ENCODE assay signal across 19 cellular contexts in the genomic region with DNA sequence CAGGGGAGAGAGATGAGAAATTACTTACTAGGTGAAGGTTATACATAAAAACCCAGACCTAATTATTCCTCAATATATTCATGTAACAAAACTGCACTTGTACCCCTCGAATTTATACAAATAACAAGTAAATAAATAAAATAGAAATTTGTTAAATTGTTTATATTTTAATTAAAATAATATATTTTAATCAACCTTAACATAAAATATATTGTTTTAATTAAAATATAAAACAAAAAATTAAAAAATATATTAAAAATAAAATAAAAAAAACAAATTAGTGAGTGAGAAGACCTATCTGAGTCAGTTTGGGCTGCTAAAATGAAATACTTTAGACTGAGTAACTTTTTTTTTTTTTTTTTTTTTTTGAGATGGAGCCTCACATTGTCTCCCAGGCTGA.
DNase-seq lines count a peak whose midpoint lies in the region; ATAC-seq, FAIRE-seq and TF ChIP-seq lines count a peak whose summit lies in the region.
"Had no signal": no experiment of that assay in that cellular context is flagged by ENCODE, and none has a peak within 500 bp of the region (broad histone marks: within the 10 kb centered on the region; RNA-seq: fewer than 3 reads in every experiment).

No MANE protein-coding gene starts in this region.

- 51 to 75% (median 53%) methylated on average over 1 of the region's 1 CpG for WGBS in small intestine, 3 donors

- DNase-seq in WTC11 (ENCODE audit: low spot score) (no peak), frontal cortex (ENCODE audit: low spot score in 2 of 2) (no peak), small intestine (no peak), SJCRH30 (no peak), left cardiac atrium (no peak)
- no peak for DNase-seq in activated naive CD4-positive, alpha-beta T cell treated with anti-CD3 and anti-CD28 coated beads for 36 hours
- DNase-seq: 8988T; C1 segment of cervical spinal cord; Calu3; CD4-positive, alpha-beta memory T cell; COR-L47; DMS53; DMS79 treated with DMSO at 0.1 percent for 48 hours; GM23248; H7; HCEC 1CT had no signal

- H3K4me1 ChIP-seq in small intestine (ENCODE audit: control insufficient read depth in 2 of 2, insufficient read depth in 1 of 2, low read depth in 1 of 2, low read length in 1 of 2) (no peaks in the 10 kb centered on the region), SJCRH30 (peaks cover 3% of the 10 kb centered on the region)

- ATAC-seq in WTC11 (no peak), left cardiac atrium (no peak)

- intact Hi-C loops in activated naive CD4-positive, alpha-beta T cell treated with anti-CD3 and anti-CD28 coated beads for 36 hours (cut with micrococcal nuclease) = no loop called here
- intact Hi-C loops in left cardiac atrium (cut with DNase I) = no loop called here

- H3K4me3 Mint-ChIP-seq in WTC11 = no peak overlapping the region
- H3K4me3 Mint-ChIP-seq in activated naive CD4-positive, alpha-beta T cell treated with anti-CD3 and anti-CD28 coated beads for 36 hours = no peak overlapping the region
- H3K4me3 Mint-ChIP-seq: CD4-positive, alpha-beta memory T cell had no signal

- TF ChIP-seq CTCF in WTC11 (IDR thresholded peaks at IDR 0.05) = no peak

- CTCF ChIA-PET in WTC11 (lab: Charles Lee) = no interaction called here
- CTCF ChIA-PET in activated naive CD4-positive, alpha-beta T cell treated with anti-CD3 and anti-CD28 coated beads for 36 hours (lab: Charles Lee) = no interaction called here

- no peak overlapping the region for H3K27ac Mint-ChIP-seq in WTC11
- H3K27ac Mint-ChIP-seq in activated naive CD4-positive, alpha-beta T cell treated with anti-CD3 and anti-CD28 coated beads for 36 hours = no peak overlapping the region
- H3K27ac Mint-ChIP-seq: CD4-positive, alpha-beta memory T cell had no signal

- FAIRE-seq in G401.6 (lab: Jason Lieb, UNC) (peak; percentile 93), frontal cortex (lab: Jason Lieb, UNC) (peak; percentile 99), small intestine (lab: Jason Lieb, UNC) (peak; percentile 89)
- FAIRE-seq: GM12892, H1 had no signal

- H3K27me3 ChIP-seq in small intestine (ENCODE audit: control insufficient read depth in 2 of 2, insufficient read depth in 2 of 2, low read length in 2 of 2) (no peaks in the 10 kb centered on the region), SJCRH30 (no peaks in the 10 kb centered on the region)

- peaks cover 14% of the 10 kb centered on the region for H3K9me3 Mint-ChIP-seq in WTC11
- H3K9me3 Mint-ChIP-seq in activated naive CD4-positive, alpha-beta T cell treated with anti-CD3 and anti-CD28 coated beads for 36 hours = peaks cover 7% of the 10 kb centered on the region

- no peaks in the 10 kb centered on the region; the same call in 1 of the 2 replicates for H3K27me3 Mint-ChIP-seq in WTC11 (ENCODE audit: low read depth)
- no peaks in the 10 kb centered on the region for H3K27me3 Mint-ChIP-seq in activated naive CD4-positive, alpha-beta T cell treated with anti-CD3 and anti-CD28 coated beads for 36 hours (ENCODE audit: low read depth)
- H3K27me3 Mint-ChIP-seq: CD4-positive, alpha-beta memory T cell had no signal

- H3K4me1 Mint-ChIP-seq in WTC11 = peaks cover 5% of the 10 kb centered on the region
- H3K4me1 Mint-ChIP-seq in activated naive CD4-positive, alpha-beta T cell treated with anti-CD3 and anti-CD28 coated beads for 36 hours (ENCODE audit: low read depth) = no peaks in the 10 kb centered on the region
- H3K4me1 Mint-ChIP-seq: CD4-positive, alpha-beta memory T cell had no signal

- no peaks in the 10 kb centered on the region for H3K9me3 ChIP-seq in small intestine (ENCODE audit: control insufficient read depth, low read depth)
- peaks cover 12% of the 10 kb centered on the region for H3K9me3 ChIP-seq in SJCRH30 (replicated peaks)

- POLR2A ChIA-PET in WTC11 (lab: Charles Lee) = no interaction called here

- H3K27ac ChIP-seq in small intestine (ENCODE audit: low read depth in 1 of 2, low read length in 1 of 2) (no peak overlapping the region), SJCRH30 (no peak overlapping the region)
- H3K27ac ChIP-seq: GM23248 had no signal

- no peaks in the 10 kb centered on the region for H3K36me3 Mint-ChIP-seq in WTC11
- no peaks in the 10 kb centered on the region for H3K36me3 Mint-ChIP-seq in activated naive CD4-positive, alpha-beta T cell treated with anti-CD3 and anti-CD28 coated beads for 36 hours (ENCODE audit: low read depth)
- H3K36me3 Mint-ChIP-seq: CD4-positive, alpha-beta memory T cell had no signal

- no peak overlapping the region for H3K4me3 ChIP-seq in small intestine (ENCODE audit: low read depth in 1 of 2, low read length in 2 of 2)
- no peak overlapping the region for H3K4me3 ChIP-seq in SJCRH30
- H3K4me3 ChIP-seq: GM23248 had no signal

- no peaks in the 10 kb centered on the region for H3K36me3 ChIP-seq in small intestine (ENCODE audit: control insufficient read depth in 2 of 2, insufficient read depth in 2 of 2, low read length in 2 of 2)
- H3K36me3 ChIP-seq in SJCRH30 = no peaks in the 10 kb centered on the region

TF ChIP-seq in WTC11, 78 proteins besides CTCF, POLR2A, EP300 and RAD21:
- no peak for TF ChIP-seq ZNF416 (CRISPR knock-in tag; IDR thresholded peaks at IDR 0.05)
- peak; percentile 97 for TF ChIP-seq HMGA2 (CRISPR knock-in tag; IDR thresholded peaks at IDR 0.05)
- TF ChIP-seq, protein P1, sequence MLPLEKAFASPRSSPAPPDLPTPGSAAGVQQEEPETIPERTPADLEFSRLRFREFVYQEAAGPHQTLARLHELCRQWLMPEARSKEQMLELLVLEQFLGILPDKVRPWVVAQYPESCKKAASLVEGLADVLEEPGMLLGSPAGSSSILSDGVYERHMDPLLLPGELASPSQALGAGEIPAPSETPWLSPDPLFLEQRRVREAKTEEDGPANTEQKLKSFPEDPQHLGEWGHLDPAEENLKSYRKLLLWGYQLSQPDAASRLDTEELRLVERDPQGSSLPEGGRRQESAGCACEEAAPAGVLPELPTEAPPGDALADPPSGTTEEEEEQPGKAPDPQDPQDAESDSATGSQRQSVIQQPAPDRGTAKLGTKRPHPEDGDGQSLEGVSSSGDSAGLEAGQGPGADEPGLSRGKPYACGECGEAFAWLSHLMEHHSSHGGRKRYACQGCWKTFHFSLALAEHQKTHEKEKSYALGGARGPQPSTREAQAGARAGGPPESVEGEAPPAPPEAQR (CRISPR knock-in tag; IDR thresholded peaks at IDR 0.05) = no peak
- no peak for TF ChIP-seq OVOL2 (CRISPR knock-in tag; IDR thresholded peaks at IDR 0.05; ENCODE audit: borderline replicate concordance)
